In the genomic region with DNA sequence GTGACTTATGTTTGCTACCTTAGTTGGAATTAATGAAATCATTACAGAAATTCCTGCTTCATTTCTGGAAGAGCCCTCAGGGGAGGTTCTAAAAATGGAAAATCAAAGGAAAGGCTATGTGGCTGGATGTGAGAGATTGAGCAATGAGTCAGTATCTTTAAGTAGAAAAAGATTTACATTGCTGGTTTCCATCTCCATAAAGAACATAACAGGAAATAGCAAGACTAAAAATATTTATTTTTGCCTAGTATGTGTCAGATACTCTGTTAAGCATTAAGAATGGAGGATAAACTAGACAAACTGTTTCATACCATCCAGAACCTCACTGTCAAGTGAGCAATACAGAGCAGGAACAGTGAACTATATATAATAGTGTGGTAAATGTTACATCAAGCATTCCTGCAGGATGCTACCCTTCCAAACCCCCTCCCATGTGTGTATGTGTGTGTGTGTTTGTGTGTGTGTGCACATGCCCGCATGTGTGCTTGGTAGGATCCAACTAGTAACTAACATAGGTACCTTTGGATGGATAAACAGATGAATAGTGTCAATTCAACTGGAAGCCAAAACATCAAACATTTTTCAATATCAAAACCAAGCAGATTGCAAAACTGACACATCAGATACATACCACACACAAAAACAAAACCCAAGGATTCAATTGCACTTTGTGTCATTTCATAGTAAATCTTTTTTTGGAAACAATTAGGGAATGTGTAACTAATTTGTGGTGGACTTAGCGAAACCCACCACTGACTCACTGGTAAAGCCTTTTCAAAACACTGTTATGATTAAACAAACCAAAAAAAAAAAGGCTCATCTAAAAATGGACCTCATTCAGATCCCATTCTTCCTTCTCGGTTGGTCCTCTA, we compare ENCODE assay signal across 11 cellular contexts.
DNase-seq lines count a peak whose midpoint lies in the region; ATAC-seq, FAIRE-seq and TF ChIP-seq lines count a peak whose summit lies in the region.
"Had no signal": no experiment of that assay in that cellular context is flagged by ENCODE, and none has a peak within 500 bp of the region (broad histone marks: within the 10 kb centered on the region; RNA-seq: fewer than 3 reads in every experiment).

No MANE protein-coding gene starts in this region.

- H3K4me1 ChIP-seq in keratinocyte (ENCODE audit: control insufficient read depth, extremely low read depth, insufficient read depth, low read length) (peaks cover 22% of the 10 kb centered on the region), sigmoid colon (peaks cover 0 to 20% (median 12%) of the 10 kb centered on the region in 4 donors)

- H3K36me3 ChIP-seq in keratinocyte (ENCODE audit: control insufficient read depth in 2 of 2, extremely low read depth in 1 of 2, insufficient read depth in 2 of 2, low read length in 2 of 2) (no peaks in the 10 kb centered on the region), sigmoid colon (no peaks in the 10 kb centered on the region)

- H3K4me3 ChIP-seq in keratinocyte (ENCODE audit: control insufficient read depth in 2 of 3, extremely low read depth in 1 of 3, insufficient read depth in 2 of 3, low read depth in 1 of 3, low read length in 3 of 3): no peak overlapping the region
- no peak overlapping the region for H3K4me3 ChIP-seq in coronary artery
- H3K4me3 ChIP-seq in sigmoid colon: no peak overlapping the region

- H2AFZ ChIP-seq in keratinocyte (ENCODE audit: control insufficient read depth, low read length): no peak overlapping the region

- H3K9me3 ChIP-seq in keratinocyte (ENCODE audit: control insufficient read depth, low read depth, low read length) (no peaks in the 10 kb centered on the region), sigmoid colon (no peaks in the 10 kb centered on the region)

- H3K9me3 Mint-ChIP-seq in Calu3 (ENCODE audit: low read depth, unreplicated experiment) (no peaks in the 10 kb centered on the region), type B pancreatic cell (no peaks in the 10 kb centered on the region)
- no peaks in the 10 kb centered on the region for H3K9me3 Mint-ChIP-seq in activated T-helper 1 cell treated with anti-CD3 and anti-CD28 coated beads, Interleukin-12 subunit alpha, Interleukin-12 subunit beta, Interleukin-2, Interleukin-4 antibody, amounts not matched to agents 30 ng/mL and 10 ng/mL and 1 ng/mL, durations not matched to agents 14 hours and 24 hours and 36 hours
- no peaks in the 10 kb centered on the region for H3K9me3 Mint-ChIP-seq in activated naive CD4-positive, alpha-beta T cell treated with anti-CD3 and anti-CD28 coated beads, Interleukin-2, amount 10 ng/mL, durations not matched to agents 7 days and 5 days
- H3K9me3 Mint-ChIP-seq: naive thymus-derived CD8-positive, alpha-beta T cell had no signal

- peaks cover 5% of the 10 kb centered on the region for H3K36me3 Mint-ChIP-seq in Calu3 (ENCODE audit: insufficient read depth, unreplicated experiment)
- H3K36me3 Mint-ChIP-seq in activated T-helper 1 cell treated with anti-CD3 and anti-CD28 coated beads, Interleukin-12 subunit alpha, Interleukin-12 subunit beta, Interleukin-2, Interleukin-4 antibody, amounts not matched to agents 30 ng/mL and 10 ng/mL and 1 ng/mL, durations not matched to agents 14 hours and 24 hours and 36 hours (ENCODE audit: low read depth): no peaks in the 10 kb centered on the region
- H3K36me3 Mint-ChIP-seq in type B pancreatic cell: no peaks in the 10 kb centered on the region
- H3K36me3 Mint-ChIP-seq in activated naive CD4-positive, alpha-beta T cell treated with anti-CD3 and anti-CD28 coated beads, Interleukin-2, amount 10 ng/mL, durations not matched to agents 7 days and 5 days: no peaks in the 10 kb centered on the region
- H3K36me3 Mint-ChIP-seq: naive thymus-derived CD8-positive, alpha-beta T cell had no signal

- no peak for TF ChIP-seq POLR2A in sigmoid colon (IDR thresholded peaks at IDR 0.05)

- dilution Hi-C loops in keratinocyte (cut with MboI; ENCODE audit: extremely low pct_ligation_motif_present, low sequenced_read_pairs): no loop called here

- H3K27me3 Mint-ChIP-seq in Calu3 (ENCODE audit: unreplicated experiment) (no peaks in the 10 kb centered on the region), type B pancreatic cell (no peaks in the 10 kb centered on the region)
- peaks cover 3% of the 10 kb centered on the region for H3K27me3 Mint-ChIP-seq in activated T-helper 1 cell treated with anti-CD3 and anti-CD28 coated beads, Interleukin-12 subunit alpha, Interleukin-12 subunit beta, Interleukin-2, Interleukin-4 antibody, amounts not matched to agents 30 ng/mL and 10 ng/mL and 1 ng/mL, durations not matched to agents 14 hours and 24 hours and 36 hours (ENCODE audit: insufficient read depth)
- peaks cover 7% of the 10 kb centered on the region for H3K27me3 Mint-ChIP-seq in activated naive CD4-positive, alpha-beta T cell treated with anti-CD3 and anti-CD28 coated beads, Interleukin-2, amount 10 ng/mL, durations not matched to agents 7 days and 5 days

- no peaks in the 10 kb centered on the region for H3K79me2 ChIP-seq in keratinocyte (ENCODE audit: control insufficient read depth, insufficient read depth, low read length)

- H3K4me1 Mint-ChIP-seq in Calu3 (ENCODE audit: low read depth, unreplicated experiment) (peaks cover 45% of the 10 kb centered on the region), type B pancreatic cell (ENCODE audit: unreplicated experiment) (peaks cover 5% of the 10 kb centered on the region)
- no peaks in the 10 kb centered on the region for H3K4me1 Mint-ChIP-seq in activated T-helper 1 cell treated with anti-CD3 and anti-CD28 coated beads, Interleukin-12 subunit alpha, Interleukin-12 subunit beta, Interleukin-2, Interleukin-4 antibody, amounts not matched to agents 30 ng/mL and 10 ng/mL and 1 ng/mL, durations not matched to agents 14 hours and 24 hours and 36 hours (ENCODE audit: low read depth)
- H3K4me1 Mint-ChIP-seq in activated naive CD4-positive, alpha-beta T cell treated with anti-CD3 and anti-CD28 coated beads, Interleukin-2, amount 10 ng/mL, durations not matched to agents 7 days and 5 days: no peaks in the 10 kb centered on the region
- H3K4me1 Mint-ChIP-seq: naive thymus-derived CD8-positive, alpha-beta T cell had no signal

- H3K27ac Mint-ChIP-seq in Calu3 (ENCODE audit: unreplicated experiment) (peak overlapping the region; percentile 58), type B pancreatic cell (no peak overlapping the region)
- peak overlapping the region; percentile 43 for H3K27ac Mint-ChIP-seq in activated T-helper 1 cell treated with anti-CD3 and anti-CD28 coated beads, Interleukin-12 subunit alpha, Interleukin-12 subunit beta, Interleukin-2, Interleukin-4 antibody, amounts not matched to agents 30 ng/mL and 10 ng/mL and 1 ng/mL, durations not matched to agents 14 hours and 24 hours and 36 hours
- H3K27ac Mint-ChIP-seq in activated naive CD4-positive, alpha-beta T cell treated with anti-CD3 and anti-CD28 coated beads, Interleukin-2, amount 10 ng/mL, durations not matched to agents 7 days and 5 days: no peak overlapping the region
- H3K27ac Mint-ChIP-seq: naive thymus-derived CD8-positive, alpha-beta T cell had no signal

- no peaks in the 10 kb centered on the region for H3K27me3 ChIP-seq in keratinocyte (ENCODE audit: control insufficient read depth, extremely low read depth, insufficient read depth, low read length)
- no peaks in the 10 kb centered on the region for H3K27me3 ChIP-seq in sigmoid colon

- 77 to 79% methylated on average over 3 of the region's 3 CpGs for WGBS in sigmoid colon, 2 donors

- ATAC-seq in HG02840 (IDR thresholded peaks at IDR 0.05; ENCODE audit: low FRiP score, unreplicated experiment): peak; percentile 57
- ATAC-seq: naive thymus-derived CD8-positive, alpha-beta T cell had no signal

- TF ChIP-seq EP300 in sigmoid colon (IDR thresholded peaks at IDR 0.05): no peak

- H3K27ac ChIP-seq in keratinocyte (ENCODE audit: control insufficient read depth, insufficient read depth, low read length) (no peak overlapping the region), coronary artery (peak overlapping the region in 1 of 2 donors; percentile 77), sigmoid colon (peak overlapping the region in 1 of 4 donors; percentile 50)

- H3K4me3 Mint-ChIP-seq in Calu3 (ENCODE audit: low read depth, unreplicated experiment) (peak overlapping the region; percentile 32), type B pancreatic cell (no peak overlapping the region)
- no peak overlapping the region for H3K4me3 Mint-ChIP-seq in activated T-helper 1 cell treated with anti-CD3 and anti-CD28 coated beads, Interleukin-12 subunit alpha, Interleukin-12 subunit beta, Interleukin-2, Interleukin-4 antibody, amounts not matched to agents 30 ng/mL and 10 ng/mL and 1 ng/mL, durations not matched to agents 14 hours and 24 hours and 36 hours
- H3K4me3 Mint-ChIP-seq in activated naive CD4-positive, alpha-beta T cell treated with anti-CD3 and anti-CD28 coated beads, Interleukin-2, amount 10 ng/mL, durations not matched to agents 7 days and 5 days: no peak overlapping the region
- H3K4me3 Mint-ChIP-seq: naive thymus-derived CD8-positive, alpha-beta T cell had no signal

- no peak overlapping the region for H3K9ac ChIP-seq in keratinocyte (ENCODE audit: control insufficient read depth, extremely low read depth, insufficient read depth, low read length)

- no peaks in the 10 kb centered on the region for H4K20me1 ChIP-seq in keratinocyte (ENCODE audit: control insufficient read depth, extremely low read depth, insufficient read depth, low read length)

- CTCF ChIA-PET in Calu3 (lab: Charles Lee): no interaction called here
- CTCF ChIA-PET in activated naive CD4-positive, alpha-beta T cell treated with anti-CD3 and anti-CD28 coated beads, Interleukin-2, amount 10 ng/mL, durations not matched to agents 7 days and 5 days (lab: Charles Lee): no interaction called here

- intact Hi-C loops in Calu3 (cut with micrococcal nuclease; ENCODE audit: unreplicated experiment): no loop called here
- intact Hi-C loops in activated T-helper 1 cell treated with anti-CD3 and anti-CD28 coated beads, Interleukin-12 subunit alpha, Interleukin-12 subunit beta, Interleukin-2, Interleukin-4 antibody, amounts not matched to agents 30 ng/mL and 10 ng/mL and 1 ng/mL, durations not matched to agents 14 hours and 24 hours and 36 hours (cut with micrococcal nuclease): no loop called here
- intact Hi-C loops in sigmoid colon (cut with DNase I): no loop called here

- FAIRE-seq in keratinocyte (lab: Jason Lieb, UNC): peak; percentile 78

- no peaks in the 10 kb centered on the region for H3K9me1 ChIP-seq in keratinocyte (ENCODE audit: control insufficient read depth, extremely low read depth, insufficient read depth, low read length)

- DNase-seq in Calu3: no peak
- DNase-seq in activated T-helper 1 cell treated with anti-CD3 and anti-CD28 coated beads, Interleukin-12 subunit alpha, Interleukin-12 subunit beta, Interleukin-2, Interleukin-4 antibody, amounts not matched to agents 30 ng/mL and 10 ng/mL and 1 ng/mL, durations not matched to agents 14 hours and 24 hours and 36 hours (ENCODE audit: low spot score): no peak
- no peak for DNase-seq in keratinocyte (ENCODE audit: low read depth, low spot score)
- DNase-seq in type B pancreatic cell (ENCODE audit: extremely low spot score, unreplicated experiment): no peak
- no peak for DNase-seq in coronary artery (ENCODE audit: low spot score)
- no peak for DNase-seq in activated naive CD4-positive, alpha-beta T cell treated with anti-CD3 and anti-CD28 coated beads, Interleukin-2, amount 10 ng/mL, durations not matched to agents 7 days and 5 days
- DNase-seq in sigmoid colon: no peak
- DNase-seq: erythroblast; KBM-7; naive thymus-derived CD8-positive, alpha-beta T cell had no signal

- BruUV-seq in Calu3 (replicated peaks; lab: Mats Ljungman, UMichigan): no TSS peak

- H3K4me2 ChIP-seq in keratinocyte (ENCODE audit: control insufficient read depth, extremely low read depth, insufficient read depth, low read depth, low read length): peak overlapping the region; percentile 1

- TF ChIP-seq CTCF in Calu3 (IDR thresholded peaks at IDR 0.05; ENCODE audit: unreplicated experiment) (no peak), keratinocyte (optimal IDR thresholded peaks at IDR 0.05 in 1 of 3, IDR thresholded peaks at IDR 0.05 in 1 of 3, conservative IDR thresholded peaks at IDR 0.05 in 1 of 3; ENCODE audit: extremely low read depth in 1 of 3, insufficient read depth in 2 of 3, low read length in 3 of 3) (no peak), type B pancreatic cell (conservative IDR thresholded peaks at IDR 0.05) (no peak), coronary artery (IDR thresholded peaks at IDR 0.05) (no peak), sigmoid colon (IDR thresholded peaks at IDR 0.05) (no peak)

Comparison
In these comparisons a context has a peak if more than half of its experiments do, and no peak if none do; other contexts are left out.
1. H3K27ac Mint-ChIP-seq: peak in Calu3 (single experiment) and activated T-helper 1 cell treated with anti-CD3 and anti-CD28 coated beads, Interleukin-12 subunit alpha, Interleukin-12 subunit beta, Interleukin-2, Interleukin-4 antibody, amounts not matched to agents 30 ng/mL and 10 ng/mL and 1 ng/mL, durations not matched to agents 14 hours and 24 hours and 36 hours (single experiment); none in type B pancreatic cell (single experiment) and activated naive CD4-positive, alpha-beta T cell treated with anti-CD3 and anti-CD28 coated beads, Interleukin-2, amount 10 ng/mL, durations not matched to agents 7 days and 5 days (single experiment).